8 cellular contexts compared by ENCODE assay signal in genomic region chr17:35373984-35374765, GRCh38. TPM values are rescaled to one million over a fixed set of nuclear protein-coding genes. Genes with fewer than 3 reads are reported as not detected.
DNase-seq lines count a peak whose midpoint lies in the region; ATAC-seq, FAIRE-seq and TF ChIP-seq lines count a peak whose summit lies in the region.

No MANE protein-coding gene starts in this region.

- ATAC-seq in HG02840 (IDR thresholded peaks at IDR 0.05; ENCODE audit: low FRiP score, unreplicated experiment) = peak; percentile 29
- no peak for ATAC-seq in GM19455 (IDR thresholded peaks at IDR 0.05; ENCODE audit: unreplicated experiment)

- H3K4me3 Mint-ChIP-seq in activated naive CD8-positive, alpha-beta T cell treated with anti-CD3 and anti-CD28 coated beads for 36 hours = peak overlapping the region; percentile 97

- no peak for FAIRE-seq in RCC 7860 (lab: Jason Lieb, UNC)

- peak overlapping the region; percentile 2 for H3K4me3 ChIP-seq in cardiac muscle cell

- DNase-seq in DMS53 treated with DMSO at 0.1 percent for 48 hours (lab: John Stamatoyannopoulos, UW; ENCODE audit: unreplicated experiment) (peak; percentile 21), RCC 7860 (ENCODE audit: low spot score) (peak; percentile 39), cardiac muscle cell (ENCODE audit: low read depth in 1 of 2, low spot score in 1 of 2) (peak; percentile 17 to 76), pons (ENCODE audit: low spot score) (peak; percentile 17), SHP77 (lab: John Stamatoyannopoulos, UW) (no peak)
- peak; percentile 71 for DNase-seq in activated naive CD8-positive, alpha-beta T cell treated with anti-CD3 and anti-CD28 coated beads for 36 hours

- H3K9me3 ChIP-seq in cardiac muscle cell (ENCODE audit: low read depth) = no peaks in the 10 kb centered on the region

- H3K4me1 ChIP-seq in cardiac muscle cell (ENCODE audit: low read depth) = no peaks in the 10 kb centered on the region

- H3K27ac ChIP-seq in cardiac muscle cell = no peak overlapping the region

- H3K27me3 ChIP-seq in cardiac muscle cell = peaks cover 97% of the 10 kb centered on the region

- H3K27me3 Mint-ChIP-seq in activated naive CD8-positive, alpha-beta T cell treated with anti-CD3 and anti-CD28 coated beads for 36 hours = peaks cover 9% of the 10 kb centered on the region

- peaks cover 33% of the 10 kb centered on the region for H3K36me3 Mint-ChIP-seq in activated naive CD8-positive, alpha-beta T cell treated with anti-CD3 and anti-CD28 coated beads for 36 hours

- no peak for TF ChIP-seq CTCF in cardiac muscle cell (IDR thresholded peaks at IDR 0.05; ENCODE audit: low read depth, low read length)

- peaks cover 44% of the 10 kb centered on the region for H3K4me1 Mint-ChIP-seq in activated naive CD8-positive, alpha-beta T cell treated with anti-CD3 and anti-CD28 coated beads for 36 hours

- H3K36me3 ChIP-seq in cardiac muscle cell = no peaks in the 10 kb centered on the region

- H3K9me3 Mint-ChIP-seq in activated naive CD8-positive, alpha-beta T cell treated with anti-CD3 and anti-CD28 coated beads for 36 hours = peaks cover 26% of the 10 kb centered on the region

- H3K27ac Mint-ChIP-seq in activated naive CD8-positive, alpha-beta T cell treated with anti-CD3 and anti-CD28 coated beads for 36 hours = peak overlapping the region; percentile 98

RNA-seq across cellular contexts. Expression of gene SLFN11, which starts 0.8 kb away (rescaled TPM):
- 10 to 100 TPM; 35.6 to 37.9 TPM for total RNA-seq in activated naive CD8-positive, alpha-beta T cell treated with anti-CD3 and anti-CD28 coated beads for 36 hours
- total RNA-seq in cardiac muscle cell = not detected in 2 replicates
- polyA plus RNA-seq in cardiac muscle cell = not detected in 2 replicates

RNA-seq across cellular contexts. Expression of gene SLFN12, which starts 58.1 kb away (rescaled TPM):
- total RNA-seq in activated naive CD8-positive, alpha-beta T cell treated with anti-CD3 and anti-CD28 coated beads for 36 hours = 1 to 10 TPM; 6.0 to 8.6 TPM
- 0.81 and 1.0 TPM in 2 replicates for total RNA-seq in cardiac muscle cell
- polyA plus RNA-seq in cardiac muscle cell = 0.18 and 0.46 TPM in 2 replicates

Comparison
In these comparisons a context has a peak if more than half of its experiments do, and no peak if none do; other contexts are left out.
1. DNase-seq: peak in DMS53 treated with DMSO at 0.1 percent for 48 hours (single experiment), RCC 7860 (single experiment), activated naive CD8-positive, alpha-beta T cell treated with anti-CD3 and anti-CD28 coated beads for 36 hours (single experiment), cardiac muscle cell (2 of 2) and pons (single experiment); none in SHP77 (0 of 2).
2. RNA of gene SLFN11, which starts 0.8 kb away (total RNA-seq): 35.6 to 37.9 TPM in activated naive CD8-positive, alpha-beta T cell treated with anti-CD3 and anti-CD28 coated beads for 36 hours; not detected in cardiac muscle cell; every median in the first group is over 10 times any median in the second.